10 cellular contexts compared by ENCODE assay signal in the genomic region with DNA sequence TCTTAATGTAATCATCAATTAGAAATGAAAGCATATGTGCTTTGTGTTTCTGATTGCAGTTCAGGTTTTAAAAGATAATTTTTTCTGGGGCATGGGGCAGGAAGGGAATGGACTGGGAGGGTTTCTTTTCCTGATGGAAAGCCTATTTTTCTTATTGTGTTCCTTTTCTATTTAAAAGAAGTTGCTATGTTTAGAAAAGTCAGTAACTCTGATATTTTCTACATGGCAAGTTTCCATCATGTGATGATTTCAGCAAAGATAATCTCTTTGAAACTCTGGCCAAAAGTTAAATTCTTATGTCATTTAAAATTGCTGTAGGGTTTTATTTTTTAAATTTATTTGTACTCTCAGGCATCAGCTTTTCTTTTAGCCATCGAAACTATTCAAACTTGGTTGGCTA.
A peak's percentile ranks its signal among the peaks of the same experiment; 100 is the strongest.
DNase-seq lines count a peak whose midpoint lies in the region; TF ChIP-seq lines count a peak whose summit lies in the region.
"Had no signal": no experiment of that assay in that cellular context is flagged by ENCODE, and none has a peak within 500 bp of the region (broad histone marks: within the 10 kb centered on the region; RNA-seq: fewer than 3 reads in every experiment).

No MANE protein-coding gene starts in this region.

- H3K27me3 ChIP-seq in breast epithelium (no peaks in the 10 kb centered on the region), mesenchymal stem cell (ENCODE audit: control insufficient read depth in 1 of 2, insufficient read depth in 1 of 2, low read length in 2 of 2) (no peaks in the 10 kb centered on the region), SJCRH30 (no peaks in the 10 kb centered on the region)
- H3K27me3 ChIP-seq: Peyer's patch had no signal

- H2BK12ac ChIP-seq in mesenchymal stem cell (ENCODE audit: low read length in 2 of 2): no peak overlapping the region

- H3K4me3 ChIP-seq in breast epithelium (no peak overlapping the region), mesenchymal stem cell (ENCODE audit: insufficient read depth in 1 of 2, low read depth in 1 of 2, low read length in 2 of 2) (no peak overlapping the region), SJCRH30 (no peak overlapping the region)
- H3K4me3 ChIP-seq: Peyer's patch had no signal

- no peak overlapping the region for H4K91ac ChIP-seq in mesenchymal stem cell (ENCODE audit: low read length)

- no peak overlapping the region for H2BK15ac ChIP-seq in mesenchymal stem cell (ENCODE audit: low read depth, poor library complexity, severe bottlenecking)

- peaks cover 84% of the 10 kb centered on the region for H3K36me3 Mint-ChIP-seq in activated naive CD4-positive, alpha-beta T cell treated with anti-CD3 and anti-CD28 coated beads, Interleukin-2, amount 10 ng/mL, durations not matched to agents 7 days and 5 days
- H3K36me3 Mint-ChIP-seq in type B pancreatic cell: peaks cover 59% of the 10 kb centered on the region

- H3K27ac Mint-ChIP-seq in activated naive CD4-positive, alpha-beta T cell treated with anti-CD3 and anti-CD28 coated beads, Interleukin-2, amount 10 ng/mL, durations not matched to agents 7 days and 5 days: peak overlapping the region; percentile 35
- H3K27ac Mint-ChIP-seq in type B pancreatic cell: peak overlapping the region; percentile 100

- H3K23ac ChIP-seq in mesenchymal stem cell (ENCODE audit: low read length in 2 of 2): no peak overlapping the region

- no peak overlapping the region for H2AFZ ChIP-seq in mesenchymal stem cell (ENCODE audit: low read depth, low read length)

- peak overlapping the region; percentile 87 to 95 for H3K27ac ChIP-seq in breast epithelium
- H3K27ac ChIP-seq in mesenchymal stem cell (ENCODE audit: low read length, poor library complexity, severe bottlenecking): peak overlapping the region; percentile 97
- H3K27ac ChIP-seq in SJCRH30: no peak overlapping the region

- H3K18ac ChIP-seq in mesenchymal stem cell (ENCODE audit: low read depth in 1 of 2, low read length in 2 of 2): no peak overlapping the region

- TF ChIP-seq POLR2A in breast epithelium (IDR thresholded peaks at IDR 0.05): no peak

- TF ChIP-seq CTCF in breast epithelium (IDR thresholded peaks at IDR 0.05) (no peak), type B pancreatic cell (conservative IDR thresholded peaks at IDR 0.05) (no peak)

- no peaks in the 10 kb centered on the region for H3K27me3 Mint-ChIP-seq in activated naive CD4-positive, alpha-beta T cell treated with anti-CD3 and anti-CD28 coated beads, Interleukin-2, amount 10 ng/mL, durations not matched to agents 7 days and 5 days
- no peaks in the 10 kb centered on the region for H3K27me3 Mint-ChIP-seq in type B pancreatic cell
- H3K27me3 Mint-ChIP-seq: B cell had no signal

- H3K4me2 ChIP-seq in mesenchymal stem cell (ENCODE audit: low read length, poor library complexity, severe bottlenecking): no peak overlapping the region

- H2BK5ac ChIP-seq in mesenchymal stem cell (ENCODE audit: low read depth, low read length, poor library complexity, severe bottlenecking): no peak overlapping the region

- no peak overlapping the region for H3K4ac ChIP-seq in mesenchymal stem cell (ENCODE audit: low read depth in 1 of 2, low read length in 2 of 2)

- no peak overlapping the region for H2BK120ac ChIP-seq in mesenchymal stem cell (ENCODE audit: low read depth, low read length)

- intact Hi-C loops in breast epithelium (cut with DNase I; ENCODE audit: low total_unique reads): loop anchor here (10.0 kb wide), 1 partner anchor 83 kb away; no protein-coding TSS in a partner anchor

- H3K14ac ChIP-seq in mesenchymal stem cell (ENCODE audit: low read length in 2 of 2): no peak overlapping the region

- H3K4me3 Mint-ChIP-seq in activated naive CD4-positive, alpha-beta T cell treated with anti-CD3 and anti-CD28 coated beads, Interleukin-2, amount 10 ng/mL, durations not matched to agents 7 days and 5 days: no peak overlapping the region
- H3K4me3 Mint-ChIP-seq in type B pancreatic cell: peak overlapping the region; percentile 15
- H3K4me3 Mint-ChIP-seq: B cell had no signal

- peak overlapping the region; percentile 91 for H3K9ac ChIP-seq in mesenchymal stem cell (ENCODE audit: low read length)

- DNase-seq in activated naive CD4-positive, alpha-beta T cell treated with anti-CD3 and anti-CD28 coated beads, Interleukin-2, amount 10 ng/mL, durations not matched to agents 7 days and 5 days: no peak
- DNase-seq in activated naive CD4-positive, alpha-beta T cell treated with anti-CD3 and anti-CD28 coated beads, Interleukin-2, amount 50 U/mL, for 16 hours: no peak
- DNase-seq in breast epithelium (ENCODE audit: low spot score in 2 of 2): no peak
- DNase-seq in mesenchymal stem cell: no peak
- no peak for DNase-seq in type B pancreatic cell (ENCODE audit: extremely low spot score, unreplicated experiment)
- DNase-seq in SJCRH30: no peak
- no peak for DNase-seq in cerebellar nuclear complex (lab: John Stamatoyannopoulos, UW)
- DNase-seq in middle frontal gyrus (ENCODE audit: extremely low spot score, low spot score): no peak
- DNase-seq: Peyer's patch had no signal

- peaks cover 0 to 25% of the 10 kb centered on the region in 2 donors for H3K4me1 ChIP-seq in breast epithelium
- H3K4me1 ChIP-seq in mesenchymal stem cell (ENCODE audit: control insufficient read depth, insufficient read depth, low read depth, low read length): peaks cover 10% of the 10 kb centered on the region
- H3K4me1 ChIP-seq in SJCRH30: no peaks in the 10 kb centered on the region

- H3K9me3 Mint-ChIP-seq in activated naive CD4-positive, alpha-beta T cell treated with anti-CD3 and anti-CD28 coated beads, Interleukin-2, amount 10 ng/mL, durations not matched to agents 7 days and 5 days: no peaks in the 10 kb centered on the region
- H3K9me3 Mint-ChIP-seq in type B pancreatic cell: no peaks in the 10 kb centered on the region

- peaks cover 3% of the 10 kb centered on the region for H3K36me3 ChIP-seq in breast epithelium
- H3K36me3 ChIP-seq in mesenchymal stem cell (ENCODE audit: control insufficient read depth in 1 of 2, insufficient read depth in 2 of 2, low read depth in 1 of 2, low read length in 2 of 2): peaks cover 16 to 64% of the 10 kb centered on the region in 2 experiments
- H3K36me3 ChIP-seq in SJCRH30: peaks cover 5% of the 10 kb centered on the region; the same call in 1 of the 2 replicates

- WGBS in mesenchymal stem cell: no CpG with 5 or more reads among the region's 1 CpG

- H3K9me3 ChIP-seq in breast epithelium: no peaks in the 10 kb centered on the region
- no peaks in the 10 kb centered on the region for H3K9me3 ChIP-seq in mesenchymal stem cell (ENCODE audit: control insufficient read depth, low read length)
- no peaks in the 10 kb centered on the region for H3K9me3 ChIP-seq in SJCRH30 (replicated peaks)
- H3K9me3 ChIP-seq: Peyer's patch had no signal

- H4K8ac ChIP-seq in mesenchymal stem cell (ENCODE audit: low read length): no peak overlapping the region

- CTCF ChIA-PET in activated naive CD4-positive, alpha-beta T cell treated with anti-CD3 and anti-CD28 coated beads, Interleukin-2, amount 10 ng/mL, durations not matched to agents 7 days and 5 days (lab: Charles Lee): no interaction called here

- H3K4me1 Mint-ChIP-seq in activated naive CD4-positive, alpha-beta T cell treated with anti-CD3 and anti-CD28 coated beads, Interleukin-2, amount 10 ng/mL, durations not matched to agents 7 days and 5 days: peaks cover 46% of the 10 kb centered on the region
- peaks cover 60% of the 10 kb centered on the region for H3K4me1 Mint-ChIP-seq in type B pancreatic cell (ENCODE audit: unreplicated experiment)

- H2AK5ac ChIP-seq in mesenchymal stem cell (ENCODE audit: low read length, severe bottlenecking): no peak overlapping the region

- peaks cover 30% of the 10 kb centered on the region for H3K79me1 ChIP-seq in mesenchymal stem cell (replicated peaks; ENCODE audit: low read length, poor library complexity, severe bottlenecking)
